Comparison of ENCODE assay signal across 27 cellular contexts in the genomic region with DNA sequence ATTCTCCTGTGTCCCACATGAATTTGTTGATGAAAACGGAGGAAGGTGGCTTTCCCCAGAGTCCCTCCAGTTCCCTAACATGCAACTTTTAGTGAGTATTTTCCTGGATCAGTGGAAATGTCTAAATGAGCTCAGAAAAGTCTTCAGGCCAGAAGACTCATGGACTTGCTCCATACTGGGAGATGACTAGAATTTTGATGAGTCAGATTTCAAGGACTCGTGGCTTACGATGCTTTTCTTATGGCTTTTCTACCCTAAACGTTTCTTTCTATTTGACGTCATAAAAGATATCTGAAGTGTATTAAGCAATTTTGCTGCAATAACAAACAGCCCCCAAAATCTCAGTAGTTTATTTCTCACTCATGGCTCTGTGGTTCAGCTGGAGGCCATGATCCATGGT.
"Had no signal": no experiment of that assay in that cellular context is flagged by ENCODE, and none has a peak within 500 bp of the region (broad histone marks: within the 10 kb centered on the region; RNA-seq: fewer than 3 reads in every experiment).

No MANE protein-coding gene starts in this region.

- H3K36me3 Mint-ChIP-seq: memory B cell; naive thymus-derived CD8-positive, alpha-beta T cell; stimulated activated effector memory CD8-positive, alpha-beta T cell treated with anti-CD3 and anti-CD28 coated beads, Interleukin-12 subunit alpha, Interleukin-12 subunit beta, amount 100 ng/mL, for 72 hours had no signal

- H3K4me3 ChIP-seq: hepatocyte, left ventricle myocardium inferior, lung, pancreas, prostate gland, sigmoid colon, spleen, suprapubic skin, thoracic aorta, tibial artery, upper lobe of right lung had no signal

- H3K9me3 Mint-ChIP-seq: memory B cell; naive thymus-derived CD8-positive, alpha-beta T cell; nephron; neural crest cell; stimulated activated effector memory CD8-positive, alpha-beta T cell treated with anti-CD3 and anti-CD28 coated beads, Interleukin-12 subunit alpha, Interleukin-12 subunit beta, amount 100 ng/mL, for 72 hours; stimulated activated naive CD8-positive, alpha-beta T cell treated with anti-CD3 and anti-CD28 coated beads, Interleukin-15, Interleukin-2, amounts not matched to agents 100 ng/mL and 50 ng/mL, for 24 hours had no signal

- H3K27ac ChIP-seq: hepatocyte, left ventricle myocardium inferior, pancreas, prostate gland, sigmoid colon, spleen, suprapubic skin, thoracic aorta, tibial artery, upper lobe of right lung had no signal

- H2AFZ ChIP-seq: hepatocyte had no signal

- H3K9me3 ChIP-seq: left ventricle myocardium inferior, pancreas, prostate gland, sigmoid colon, spleen, suprapubic skin, thoracic aorta, tibial artery, upper lobe of right lung had no signal

- H3K36me3 ChIP-seq: left ventricle myocardium inferior, pancreas, prostate gland, sigmoid colon, spleen, suprapubic skin, thoracic aorta, tibial artery, upper lobe of right lung had no signal

- DNase-seq: islet precursor cell; left ventricle myocardium inferior; naive thymus-derived CD8-positive, alpha-beta T cell; nucleus accumbens; pancreas; posterior cingulate gyrus; retina; right cardiac atrium; sigmoid colon; small intestine; spleen; stimulated activated CD4-positive, alpha-beta T cell treated with anti-CD3 and anti-CD28 coated beads, Interleukin-4, amount 100 ng/mL, for 24 hours; stimulated activated naive CD4-positive, alpha-beta T cell; tibial artery; trophoblast cell; upper lobe of right lung had no signal

- H3K4me3 Mint-ChIP-seq: memory B cell; naive thymus-derived CD8-positive, alpha-beta T cell; nephron; neural crest cell; stimulated activated effector memory CD8-positive, alpha-beta T cell treated with anti-CD3 and anti-CD28 coated beads, Interleukin-12 subunit alpha, Interleukin-12 subunit beta, amount 100 ng/mL, for 72 hours; stimulated activated naive CD8-positive, alpha-beta T cell treated with anti-CD3 and anti-CD28 coated beads, Interleukin-15, Interleukin-2, amounts not matched to agents 100 ng/mL and 50 ng/mL, for 24 hours had no signal

- H3K4me1 ChIP-seq: left ventricle myocardium inferior, pancreas, prostate gland, sigmoid colon, spleen, suprapubic skin, tibial artery, upper lobe of right lung had no signal

- H3K79me2 ChIP-seq: hepatocyte had no signal

- H3K27me3 Mint-ChIP-seq: memory B cell; naive thymus-derived CD8-positive, alpha-beta T cell; stimulated activated naive CD8-positive, alpha-beta T cell treated with anti-CD3 and anti-CD28 coated beads, Interleukin-15, Interleukin-2, amounts not matched to agents 100 ng/mL and 50 ng/mL, for 24 hours had no signal

- H3K4me2 ChIP-seq: hepatocyte had no signal

- FAIRE-seq: pancreas, small intestine, urothelium cell line had no signal

- H3K4me1 Mint-ChIP-seq: memory B cell; naive thymus-derived CD8-positive, alpha-beta T cell; nephron; stimulated activated effector memory CD8-positive, alpha-beta T cell treated with anti-CD3 and anti-CD28 coated beads, Interleukin-12 subunit alpha, Interleukin-12 subunit beta, amount 100 ng/mL, for 72 hours had no signal

- H3K27ac Mint-ChIP-seq: memory B cell; naive thymus-derived CD8-positive, alpha-beta T cell; nephron; stimulated activated effector memory CD8-positive, alpha-beta T cell treated with anti-CD3 and anti-CD28 coated beads, Interleukin-12 subunit alpha, Interleukin-12 subunit beta, amount 100 ng/mL, for 72 hours; stimulated activated naive CD8-positive, alpha-beta T cell treated with anti-CD3 and anti-CD28 coated beads, Interleukin-15, Interleukin-2, amounts not matched to agents 100 ng/mL and 50 ng/mL, for 24 hours had no signal

- ATAC-seq: naive thymus-derived CD8-positive, alpha-beta T cell; pancreas; right cardiac atrium; stimulated activated effector memory CD8-positive, alpha-beta T cell treated with anti-CD3 and anti-CD28 coated beads, Interleukin-12 subunit alpha, Interleukin-12 subunit beta, amount 100 ng/mL, for 72 hours; upper lobe of right lung had no signal

- H3K27me3 ChIP-seq: hepatocyte, pancreas, sigmoid colon, spleen, suprapubic skin, tibial artery, upper lobe of right lung had no signal
